8 cellular contexts compared by ENCODE assay signal in genomic region chr16:48117217-48118105, GRCh38. TPM values are rescaled to one million over a fixed set of nuclear protein-coding genes. Genes with fewer than 3 reads are reported as not detected.
DNase-seq lines count a peak whose midpoint lies in the region; FAIRE-seq and TF ChIP-seq lines count a peak whose summit lies in the region.

No MANE protein-coding gene starts in this region.

- no peak for FAIRE-seq in endothelial cell of umbilical vein (lab: Jason Lieb, UNC)

- dilution Hi-C loops in endothelial cell of umbilical vein (cut with MboI; ENCODE audit: extremely low pct_ligation_motif_present, low sequenced_read_pairs): no loop called here

- H3K79me2 ChIP-seq in endothelial cell of umbilical vein (ENCODE audit: control insufficient read depth, insufficient read depth, low read length): no peaks in the 10 kb centered on the region

- no peak overlapping the region for H3K27ac ChIP-seq in endothelial cell of umbilical vein (ENCODE audit: insufficient read depth, low read depth, low read length)
- no peak overlapping the region for H3K27ac ChIP-seq in neutrophil

- H2AFZ ChIP-seq in endothelial cell of umbilical vein (ENCODE audit: low read depth, low read length): no peak overlapping the region

- DNase-seq in NCI-H1417 (lab: John Stamatoyannopoulos, UW) (peak; percentile 8 to 56 (median 28)), NCI-H1417 treated with DMSO at 0.1 percent for 48 hours (lab: John Stamatoyannopoulos, UW) (no peak), H7 (peak; percentile 95), NCI-H1930 (lab: John Stamatoyannopoulos, UW) (peak; percentile 6 to 10), endothelial cell of umbilical vein (ENCODE audit: low read depth, low spot score) (peak; percentile 37), G401 (ENCODE audit: low spot score) (no peak)
- DNase-seq in activated CD4-positive, alpha-beta T cell treated with anti-CD3 and anti-CD28 coated beads, Interleukin-2, amount 50 U/mL, for 4 hours: peak; percentile 19 to 22

- no TSS peak for BruUV-seq in endothelial cell of umbilical vein (replicated peaks; lab: Mats Ljungman, UMichigan)

- no peaks in the 10 kb centered on the region for H3K36me3 ChIP-seq in H7 (replicated peaks; ENCODE audit: control insufficient read depth, insufficient read depth, low read length)
- no peaks in the 10 kb centered on the region for H3K36me3 ChIP-seq in endothelial cell of umbilical vein (ENCODE audit: control insufficient read depth in 2 of 2, extremely low read depth in 1 of 2, insufficient read depth in 2 of 2, low read length in 2 of 2)
- H3K36me3 ChIP-seq in neutrophil: no peaks in the 10 kb centered on the region

- TF ChIP-seq POLR2A in endothelial cell of umbilical vein (IDR thresholded peaks at IDR 0.05; ENCODE audit: low read depth, low read length): no peak

- POLR2A ChIA-PET in endothelial cell of umbilical vein (lab: Charles Lee): no interaction called here

- peak; percentile 79 to 88 for TF ChIP-seq CTCF in endothelial cell of umbilical vein (IDR thresholded peaks at IDR 0.05; ENCODE audit: extremely low read depth in 1 of 2, insufficient read depth in 1 of 2, low read depth in 1 of 2, low read length in 2 of 2)
- peak; percentile 32 for TF ChIP-seq CTCF in neutrophil (IDR thresholded peaks at IDR 0.05)

- H4K20me1 ChIP-seq in endothelial cell of umbilical vein (replicated peaks; ENCODE audit: control insufficient read depth, extremely low read depth, insufficient read depth, low read length): no peaks in the 10 kb centered on the region

- H3K9ac ChIP-seq in endothelial cell of umbilical vein (replicated peaks; ENCODE audit: extremely low read depth, insufficient read depth, low read length): no peak overlapping the region

- intact Hi-C loops in endothelial cell of umbilical vein (cut with micrococcal nuclease): loop anchor here (1.0 to 2.0 kb wide), 3 partner anchors 39 to 1169 kb away; partner anchors contain the start of gene NETO2

- no peaks in the 10 kb centered on the region for H3K9me3 ChIP-seq in endothelial cell of umbilical vein (replicated peaks; ENCODE audit: control insufficient read depth, insufficient read depth, low read length)
- H3K9me3 ChIP-seq in neutrophil: no peaks in the 10 kb centered on the region

- H3K27me3 ChIP-seq in H7 (ENCODE audit: control insufficient read depth, insufficient read depth, low read length) (no peaks in the 10 kb centered on the region), endothelial cell of umbilical vein (ENCODE audit: control insufficient read depth in 2 of 2, insufficient read depth in 2 of 2, low read length in 2 of 2) (no peaks in the 10 kb centered on the region), neutrophil (no peaks in the 10 kb centered on the region)

- H3K4me3 ChIP-seq in H7 (ENCODE audit: insufficient read depth, low read depth, low read length) (no peak overlapping the region), endothelial cell of umbilical vein (replicated peaks in 1 of 3; ENCODE audit: insufficient read depth in 1 of 3, low read depth in 1 of 3, low read length in 3 of 3) (no peak overlapping the region), neutrophil (ENCODE audit: low read depth in 1 of 2, low read length in 1 of 2) (no peak overlapping the region)

- no peak overlapping the region for H3K4me2 ChIP-seq in endothelial cell of umbilical vein (ENCODE audit: insufficient read depth, low read length)

- H3K4me1 ChIP-seq in endothelial cell of umbilical vein (ENCODE audit: control insufficient read depth, extremely low read depth, insufficient read depth, low read length) (no peaks in the 10 kb centered on the region), neutrophil (ENCODE audit: control insufficient read depth in 1 of 2, insufficient read depth in 1 of 2, low read depth in 1 of 2, low read length in 1 of 2) (no peaks in the 10 kb centered on the region)

- no peaks in the 10 kb centered on the region for H3K9me1 ChIP-seq in endothelial cell of umbilical vein (replicated peaks; ENCODE audit: control insufficient read depth, extremely low read depth, insufficient read depth, low read length)

- in situ Hi-C loops in G401 (cut with HindIII; ENCODE audit: low sequenced_read_pairs): no loop called here

- CTCF ChIA-PET in endothelial cell of umbilical vein (lab: Charles Lee): interaction anchor here (1.0 to 3.4 kb wide), 5 partner anchors 9 to 976 kb away, joined by 3 to 9 read pairs (median 6); partner anchors contain the start of gene NETO2

TF ChIP-seq in endothelial cell of umbilical vein, 7 proteins besides CTCF, POLR2A, EP300 and RAD21:
- TF ChIP-seq GATA2 (IDR thresholded peaks at IDR 0.05; ENCODE audit: insufficient read depth, insufficient read length, low read depth, low read length) (no peak), MYC (IDR thresholded peaks at IDR 0.05; ENCODE audit: low read depth, low read length) (no peak), EZH2 (IDR thresholded peaks at IDR 0.05; ENCODE audit: borderline replicate concordance, low read depth, low read length, severe bottlenecking) (no peak), JUN (IDR thresholded peaks at IDR 0.05; ENCODE audit: borderline replicate concordance, insufficient read depth, insufficient read length, low read depth) (no peak), FOS (IDR thresholded peaks at IDR 0.05; ENCODE audit: borderline replicate concordance, insufficient read depth, low read length) (no peak), POLR2AphosphoS5 (IDR thresholded peaks at IDR 0.05; ENCODE audit: insufficient read depth, low read depth, low read length) (no peak)
- TF ChIP-seq, protein P1, sequence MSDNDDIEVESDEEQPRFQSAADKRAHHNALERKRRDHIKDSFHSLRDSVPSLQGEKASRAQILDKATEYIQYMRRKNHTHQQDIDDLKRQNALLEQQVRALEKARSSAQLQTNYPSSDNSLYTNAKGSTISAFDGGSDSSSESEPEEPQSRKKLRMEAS (IDR thresholded peaks at IDR 0.05; ENCODE audit: insufficient read depth, insufficient read length): no peak

RNA-seq across cellular contexts. Expression of gene ABCC12, which starts 38.3 kb away (rescaled TPM):
- not detected in 2 replicates for total RNA-seq in H7 (2014; rRNA removed; shearing (Covaris generic))
- total RNA-seq in endothelial cell of umbilical vein: not detected in 2 replicates
- not detected in 2 replicates for polyA plus RNA-seq in endothelial cell of umbilical vein
- not detected in 2 replicates for polyA plus RNA-seq in endothelial cell of umbilical vein (2011; cell fraction: cytosol; rRNA removed)
- not detected in 2 replicates for polyA plus RNA-seq in endothelial cell of umbilical vein (2011; cell fraction: nucleus; rRNA removed)
- not detected in 2 replicates for polyA plus RNA-seq in endothelial cell of umbilical vein (2012)
- polyA minus RNA-seq in endothelial cell of umbilical vein: not detected in 2 replicates
- polyA minus RNA-seq in endothelial cell of umbilical vein (2011; cell fraction: cytosol; rRNA and poly(A)+ RNA removed): not detected
- not detected in 2 replicates for polyA minus RNA-seq in endothelial cell of umbilical vein (2011; cell fraction: nucleus; rRNA and poly(A)+ RNA removed)
- total RNA-seq in G401 (2014; rRNA removed; shearing (Covaris generic)): not detected in 2 replicates

Comparison
In these comparisons a context has a peak if more than half of its experiments do, and no peak if none do; other contexts are left out.
1. DNase-seq: peak in NCI-H1417 (3 of 3), H7 (single experiment), NCI-H1930 (2 of 2), activated CD4-positive, alpha-beta T cell treated with anti-CD3 and anti-CD28 coated beads, Interleukin-2, amount 50 U/mL, for 4 hours (2 of 2) and endothelial cell of umbilical vein (single experiment); none in NCI-H1417 treated with DMSO at 0.1 percent for 48 hours (single experiment) and G401 (single experiment).